In the genomic region with DNA sequence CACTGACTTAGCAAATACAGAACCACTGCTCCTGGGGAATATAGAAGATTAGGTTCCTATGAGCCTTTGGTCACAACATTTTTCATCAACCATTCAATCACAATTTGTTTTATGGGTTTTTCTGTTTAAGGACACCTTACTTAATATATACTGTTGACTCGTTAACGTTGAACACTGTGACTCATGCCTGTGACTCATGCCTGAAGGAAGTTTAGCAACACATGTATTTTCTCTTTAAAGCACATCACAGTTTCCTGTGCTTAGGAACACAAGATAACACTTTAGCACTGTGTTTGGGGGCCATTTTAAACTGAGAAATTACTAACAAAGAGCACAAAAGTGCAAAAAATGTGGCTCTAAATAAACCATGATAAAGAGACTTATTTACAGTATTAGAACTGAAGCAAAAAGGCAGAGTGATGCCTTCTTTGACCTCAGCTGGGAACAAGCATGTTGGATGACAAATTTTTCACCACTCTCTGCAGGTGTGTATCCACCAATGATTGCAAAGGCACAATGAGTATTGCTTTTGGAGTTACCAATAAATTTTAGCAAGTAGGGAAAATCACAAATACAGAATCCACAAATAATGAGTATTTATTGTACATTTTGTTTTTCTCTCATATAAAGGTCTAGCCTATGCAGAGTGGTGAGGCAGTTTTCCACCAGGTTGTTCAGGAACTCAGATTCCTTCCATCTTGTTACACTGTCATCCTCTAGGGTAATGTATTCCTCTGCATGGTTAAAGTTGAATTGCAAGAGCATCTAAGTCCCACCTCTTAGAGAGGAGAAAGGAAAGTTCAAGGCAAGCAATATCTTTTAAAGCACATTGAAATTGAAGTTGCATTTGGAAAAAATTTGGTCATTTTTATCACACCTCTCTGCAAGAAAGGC, we compare ENCODE assay signal across 9 cellular contexts. TPM values are rescaled to one million over a fixed set of nuclear protein-coding genes. Genes with fewer than 3 reads are reported as not detected.
A peak's percentile ranks its signal among the peaks of the same experiment; 100 is the strongest.
DNase-seq lines count a peak whose midpoint lies in the region; ATAC-seq, FAIRE-seq and TF ChIP-seq lines count a peak whose summit lies in the region.
"Had no signal": no experiment of that assay in that cellular context is flagged by ENCODE, and none has a peak within 500 bp of the region (broad histone marks: within the 10 kb centered on the region; RNA-seq: fewer than 3 reads in every experiment).

No MANE protein-coding gene starts in this region.

- H3K4me3 Mint-ChIP-seq in mesothelial cell of epicardium, result no peak overlapping the region

- H3K9me3 Mint-ChIP-seq in mesothelial cell of epicardium, result no peaks in the 10 kb centered on the region

- no peak for TF ChIP-seq CTCF in astrocyte of the spinal cord (IDR thresholded peaks at IDR 0.05; ENCODE audit: low read depth, low read length)
- no peak for TF ChIP-seq CTCF in mesothelial cell of epicardium (IDR thresholded peaks at IDR 0.05; ENCODE audit: unreplicated experiment)

- peaks cover 6% of the 10 kb centered on the region for H3K36me3 Mint-ChIP-seq in mesothelial cell of epicardium

- peak overlapping the region; percentile 49 for H3K27ac Mint-ChIP-seq in mesothelial cell of epicardium

- in situ Hi-C loops in astrocyte of the spinal cord (cut with HindIII; ENCODE audit: low sequenced_read_pairs), result no loop called here

- no peak for FAIRE-seq in urothelium cell line (lab: Jason Lieb, UNC)
- FAIRE-seq: A204.1 had no signal

- no peaks in the 10 kb centered on the region for H3K27me3 Mint-ChIP-seq in mesothelial cell of epicardium (ENCODE audit: low read depth)

- peaks cover 4% of the 10 kb centered on the region for H3K4me1 Mint-ChIP-seq in mesothelial cell of epicardium

- DNase-seq in DMS 273 (lab: John Stamatoyannopoulos, UW; ENCODE audit: unreplicated experiment) (peak; percentile 4), DMS 273 treated with DMSO at 0.1 percent for 48 hours (lab: John Stamatoyannopoulos, UW) (no peak), SKM-1 treated with dmso at 0.1 percent for 144 hours (lab: John Stamatoyannopoulos, UW; ENCODE audit: unreplicated experiment) (peak; percentile 90), astrocyte of the spinal cord (ENCODE audit: low read depth, low spot score) (peak; percentile 93), mesothelial cell of epicardium (ENCODE audit: low spot score in 2 of 2, unreplicated experiment in 2 of 2) (no peak), urothelium cell line (ENCODE audit: low spot score) (peak; percentile 51), NCI-H748 treated with DMSO at 0.1 percent for 48 hours (lab: John Stamatoyannopoulos, UW) (no peak)

- no peak overlapping the region for H3K4me3 ChIP-seq in astrocyte of the spinal cord (ENCODE audit: low read depth, low read length)

- ATAC-seq in HG03108 (IDR thresholded peaks at IDR 0.05; ENCODE audit: unreplicated experiment), result no peak

RNA-seq across cellular contexts. Expression of a gene that starts 7.3 kb away (rescaled TPM):
- total RNA-seq in mesothelial cell of epicardium, result 3.5 to 3.7 TPM (median 3.6 TPM) in 3 replicates

RNA-seq across cellular contexts. Expression of a gene that starts 21.5 kb away (rescaled TPM):
- 54.2 to 57.1 TPM (median 55.3 TPM) in 3 replicates for total RNA-seq in mesothelial cell of epicardium

Comparison
In these comparisons a context has a peak if more than half of its experiments do, and no peak if none do; other contexts are left out.
1. DNase-seq: peak in DMS 273 (single experiment), SKM-1 treated with dmso at 0.1 percent for 144 hours (single experiment), astrocyte of the spinal cord (single experiment) and urothelium cell line (single experiment); none in DMS 273 treated with DMSO at 0.1 percent for 48 hours (single experiment), mesothelial cell of epicardium (0 of 2) and NCI-H748 treated with DMSO at 0.1 percent for 48 hours (single experiment).